Comparison of ENCODE assay signal across 8 cellular contexts in the genomic region with DNA sequence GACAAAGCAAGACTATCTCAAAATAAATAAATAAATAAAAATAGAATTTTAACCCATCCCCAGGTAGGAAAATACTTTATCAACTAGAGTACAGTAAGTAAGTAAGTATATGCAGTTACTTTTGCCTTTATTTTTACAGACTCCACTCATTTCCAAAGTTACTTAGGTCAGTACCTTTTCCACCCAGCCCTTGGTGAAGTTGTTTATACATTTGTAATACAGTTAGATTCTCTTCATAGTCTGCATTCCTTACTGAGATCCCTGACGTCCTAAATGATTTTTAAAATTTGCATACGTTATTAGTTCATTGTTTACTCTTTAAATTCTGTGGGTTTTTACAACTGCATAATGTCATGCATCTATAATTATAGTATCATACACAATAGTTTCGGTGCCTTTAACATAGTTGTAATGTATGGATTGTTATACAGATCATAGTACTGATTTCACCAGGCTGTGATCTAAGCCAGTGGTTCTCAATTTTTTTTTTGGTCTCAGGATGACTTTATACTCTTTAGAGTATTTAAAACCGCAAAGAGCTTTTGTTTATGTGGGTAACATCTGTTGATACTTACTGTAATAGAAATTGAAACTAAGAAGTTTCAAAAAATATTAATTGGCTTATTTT. TPM values are rescaled to one million over a fixed set of nuclear protein-coding genes. Genes with fewer than 3 reads are reported as not detected.
DNase-seq lines count a peak whose midpoint lies in the region; ATAC-seq and TF ChIP-seq lines count a peak whose summit lies in the region.

No MANE protein-coding gene starts in this region.

- H3K4me1 Mint-ChIP-seq in CD8-positive, alpha-beta T cell (ENCODE audit: low read depth), result peaks cover 44% of the 10 kb centered on the region
- peaks cover 33% of the 10 kb centered on the region for H3K4me1 Mint-ChIP-seq in central memory CD8-positive, alpha-beta T cell

- H3K27ac Mint-ChIP-seq in CD8-positive, alpha-beta T cell, result peak overlapping the region; percentile 61
- H3K27ac Mint-ChIP-seq in central memory CD8-positive, alpha-beta T cell (ENCODE audit: low read depth), result peak overlapping the region; percentile 93

- H3K27ac ChIP-seq in CD8-positive, alpha-beta T cell (ENCODE audit: low read depth, low read length), result no peak overlapping the region
- H3K27ac ChIP-seq in ovary (no peak overlapping the region), neuronal stem cell (replicated peaks; ENCODE audit: low read length) (no peak overlapping the region)

- no peak overlapping the region for H2BK120ac ChIP-seq in neuronal stem cell (ENCODE audit: low read depth, low read length)

- intact Hi-C loops in CD8-positive, alpha-beta T cell (cut with DNase I, micrococcal nuclease), result loop anchor here in 1 of 2 experiments (1.0 kb wide), 1 partner anchor 10 kb away; a partner anchor contains a TSS
- intact Hi-C loops in ovary (cut with DNase I), result no loop called here

- no peak overlapping the region for H3K4me3 ChIP-seq in CD8-positive, alpha-beta T cell (ENCODE audit: low read depth, low read length)
- H3K4me3 ChIP-seq in ovary (no peak overlapping the region), neuronal stem cell (ENCODE audit: low read length in 2 of 2) (no peak overlapping the region)

- no peak overlapping the region for H2AK5ac ChIP-seq in neuronal stem cell (ENCODE audit: low read depth, low read length)

- POLR2A ChIA-PET in CD8-positive, alpha-beta T cell (lab: Charles Lee), result interaction anchor here (2.0 to 2.2 kb wide), 2 partner anchors 10 to 21 kb away, joined by 4 to 15 read pairs; a partner anchor contains a TSS

- no peak overlapping the region for H4K8ac ChIP-seq in neuronal stem cell (ENCODE audit: low read depth, low read length)

- no peaks in the 10 kb centered on the region for H3K9me3 Mint-ChIP-seq in CD8-positive, alpha-beta T cell
- no peaks in the 10 kb centered on the region for H3K9me3 Mint-ChIP-seq in central memory CD8-positive, alpha-beta T cell

- no peak for TF ChIP-seq CTCF in CD8-positive, alpha-beta T cell (IDR thresholded peaks at IDR 0.05)
- no peak for TF ChIP-seq CTCF in ovary (IDR thresholded peaks at IDR 0.05)

- no peak for TF ChIP-seq POLR2A in ovary (IDR thresholded peaks at IDR 0.05)

- no peak overlapping the region for H4K91ac ChIP-seq in neuronal stem cell (ENCODE audit: low read depth, low read length, poor library complexity)

- no peak overlapping the region for H3K9ac ChIP-seq in neuronal stem cell (ENCODE audit: low read depth, low read length, poor library complexity)

- no peak overlapping the region for H3K4ac ChIP-seq in neuronal stem cell (ENCODE audit: low read length)

- H3K4me2 ChIP-seq in neuronal stem cell (ENCODE audit: insufficient read depth, low read length, poor library complexity, severe bottlenecking), result no peak overlapping the region

- ATAC-seq in CD8-positive, alpha-beta T cell, result peak; percentile 77
- peak; percentile 90 for ATAC-seq in GM19452 (IDR thresholded peaks at IDR 0.05; ENCODE audit: unreplicated experiment)
- ATAC-seq in HG03175 (IDR thresholded peaks at IDR 0.05; ENCODE audit: unreplicated experiment), result peak; percentile 97
- peak; percentile 96 for ATAC-seq in central memory CD8-positive, alpha-beta T cell (replicated peaks; ENCODE audit: extremely low read depth, poor library complexity, severe bottlenecking)

- H3K27me3 ChIP-seq in CD8-positive, alpha-beta T cell (ENCODE audit: insufficient read depth, low read length), result no peaks in the 10 kb centered on the region
- no peaks in the 10 kb centered on the region for H3K27me3 ChIP-seq in ovary
- no peaks in the 10 kb centered on the region for H3K27me3 ChIP-seq in neuronal stem cell (ENCODE audit: control insufficient read depth in 3 of 3, insufficient read depth in 3 of 3, low read depth in 1 of 3, low read length in 3 of 3)

- CTCF ChIA-PET in CD8-positive, alpha-beta T cell (lab: Charles Lee), result interaction anchor here (1.1 to 1.3 kb wide), 2 partner anchors 158 to 174 kb away, joined by 3 read pairs; no protein-coding TSS in a partner anchor

- peak overlapping the region; percentile 40 for H3K4me3 Mint-ChIP-seq in CD8-positive, alpha-beta T cell
- peak overlapping the region; percentile 73 for H3K4me3 Mint-ChIP-seq in central memory CD8-positive, alpha-beta T cell

- H3K23ac ChIP-seq in neuronal stem cell (ENCODE audit: low read depth, low read length, poor library complexity), result no peak overlapping the region

- H3K9me3 ChIP-seq in CD8-positive, alpha-beta T cell (ENCODE audit: low read length), result no peaks in the 10 kb centered on the region
- no peaks in the 10 kb centered on the region for H3K9me3 ChIP-seq in ovary
- H3K9me3 ChIP-seq in neuronal stem cell (replicated peaks in 1 of 2; ENCODE audit: control insufficient read depth in 2 of 2, insufficient read depth in 1 of 2, low read depth in 1 of 2, low read length in 2 of 2), result no peaks in the 10 kb centered on the region

- H3K4me1 ChIP-seq in CD8-positive, alpha-beta T cell (ENCODE audit: insufficient read depth, low read length), result peaks cover 11% of the 10 kb centered on the region
- peaks cover 3% of the 10 kb centered on the region for H3K4me1 ChIP-seq in ovary (ENCODE audit: insufficient read depth)
- no peaks in the 10 kb centered on the region for H3K4me1 ChIP-seq in neuronal stem cell (ENCODE audit: control insufficient read depth in 2 of 2, insufficient read depth in 1 of 2, low read depth in 1 of 2, low read length in 2 of 2)

- H2BK12ac ChIP-seq in neuronal stem cell (ENCODE audit: low read length), result no peak overlapping the region

- no peaks in the 10 kb centered on the region for H3K79me1 ChIP-seq in neuronal stem cell (ENCODE audit: low read depth, low read length)

- no peaks in the 10 kb centered on the region for H3K27me3 Mint-ChIP-seq in CD8-positive, alpha-beta T cell (ENCODE audit: low read depth)
- no peaks in the 10 kb centered on the region for H3K27me3 Mint-ChIP-seq in central memory CD8-positive, alpha-beta T cell

- H3K36me3 ChIP-seq in CD8-positive, alpha-beta T cell (ENCODE audit: insufficient read depth, low read length), result peaks cover 3% of the 10 kb centered on the region
- H3K36me3 ChIP-seq in ovary (no peaks in the 10 kb centered on the region), neuronal stem cell (replicated peaks in 1 of 2; ENCODE audit: control insufficient read depth in 2 of 2, insufficient read depth in 2 of 2, low read length in 2 of 2) (no peaks in the 10 kb centered on the region)

- H3K36me3 Mint-ChIP-seq in CD8-positive, alpha-beta T cell, result peaks cover 31% of the 10 kb centered on the region
- peaks cover 8% of the 10 kb centered on the region for H3K36me3 Mint-ChIP-seq in central memory CD8-positive, alpha-beta T cell (ENCODE audit: insufficient read depth)

- H2BK5ac ChIP-seq in neuronal stem cell (ENCODE audit: low read length), result no peak overlapping the region

- H2AFZ ChIP-seq in neuronal stem cell (ENCODE audit: low read length), result no peak overlapping the region

- no peak for DNase-seq in CD8-positive, alpha-beta T cell
- no peak for DNase-seq in central memory CD8-positive, alpha-beta T cell (ENCODE audit: low spot score in 2 of 2)
- DNase-seq in ovary (no peak), NCI-H1694 (lab: John Stamatoyannopoulos, UW) (no peak), NOMO-1 (lab: John Stamatoyannopoulos, UW; ENCODE audit: unreplicated experiment in 2 of 2) (no peak), neuronal stem cell (ENCODE audit: low spot score) (no peak)

- no peak overlapping the region for H3K14ac ChIP-seq in neuronal stem cell (ENCODE audit: low read length)

- no peak for TF ChIP-seq EP300 in ovary (IDR thresholded peaks at IDR 0.05)

- WGBS in ovary, 3 donors, result 13 to 28% (median 16%) methylated on average over 4 of the region's 4 CpGs
- whole genome bisulfite sequencing in neuronal stem cell (ENCODE audit: extremely low coverage in 2 of 2, insufficient read length in 2 of 2, insufficient replicate concordance in 1 of 2), 2 donors, result no CpG with 5 or more reads among the region's 4 CpGs

- no peak overlapping the region for H2BK15ac ChIP-seq in neuronal stem cell (ENCODE audit: low read length)

- H3K18ac ChIP-seq in neuronal stem cell (ENCODE audit: low read length), result no peak overlapping the region

RNA-seq across cellular contexts. Expression of a gene that starts 10.4 kb away (rescaled TPM):
- total RNA-seq in CD8-positive, alpha-beta T cell, result 1 to 10 TPM; 8.4 to 9.3 TPM
- 10 to 100 TPM in 6 of 7 donors, 1 to 10 TPM in 1; 9.1 to 21.6 (median 19.8) TPM for total RNA-seq in ovary
- polyA plus RNA-seq in ovary, result 10 to 100 TPM in 1 of 2 donors, 1 to 10 TPM in 1; 6.6 to 14.3 TPM
- polyA plus RNA-seq in neuronal stem cell (2013, experiment 1 of 2), result 4.1 TPM
- polyA plus RNA-seq in neuronal stem cell (2013, experiment 2 of 2), result 4.3 TPM

RNA-seq across cellular contexts. Expression of a gene that starts 10.6 kb away (rescaled TPM):
- total RNA-seq in CD8-positive, alpha-beta T cell, result 1 to 10 TPM; 1.6 to 2.1 TPM
- 10 to 100 TPM; 22.6 to 42.7 (median 26.5) TPM for total RNA-seq in ovary
- 10 to 100 TPM; 15.9 to 24.7 TPM for polyA plus RNA-seq in ovary
- polyA plus RNA-seq in neuronal stem cell (2013, experiment 1 of 2), result 13.7 TPM
- polyA plus RNA-seq in neuronal stem cell (2013, experiment 2 of 2), result 13.9 TPM

RNA-seq across cellular contexts. Expression of a gene that starts 41.3 kb away (rescaled TPM):
- total RNA-seq in CD8-positive, alpha-beta T cell, result 10 to 100 TPM; 93.9 to 98.3 TPM
- 10 to 100 TPM; 25.6 to 43.5 (median 34.0) TPM for total RNA-seq in ovary
- 10 to 100 TPM; 25.5 to 57.0 TPM for polyA plus RNA-seq in ovary
- 4.6 TPM for polyA plus RNA-seq in neuronal stem cell (2013, experiment 1 of 2)
- 4.8 TPM for polyA plus RNA-seq in neuronal stem cell (2013, experiment 2 of 2)

Comparison
In these comparisons a context has a peak if more than half of its experiments do, and no peak if none do; other contexts are left out.
1. RNA of a gene that starts 10.6 kb away (total RNA-seq): 22.6 to 42.7 TPM in ovary; 1.6 to 2.1 TPM in CD8-positive, alpha-beta T cell; every median in the first group is over 4 times any median in the second.
2. Peak in every context shown above with its lines, with median percentiles within 50 percentile points of each other: ATAC-seq.